In genomic region chr22:46631113-46631512, GRCh38 we compare ENCODE assay signal across 22 cellular contexts.
"Had no signal": no experiment of that assay in that cellular context is flagged by ENCODE, and none has a peak within 500 bp of the region (broad histone marks: within the 10 kb centered on the region; RNA-seq: fewer than 3 reads in every experiment).

No MANE protein-coding gene starts in this region.

- H3K27ac Mint-ChIP-seq: memory B cell; natural killer cell treated with Interleukin-12 subunit alpha and Interleukin-12 subunit beta and Interleukin-15 and Interleukin-18, amount 100 ng/mL, for 72 hours; stimulated activated effector memory CD8-positive, alpha-beta T cell treated with anti-CD3 and anti-CD28 coated beads, Interleukin-12 subunit alpha, Interleukin-12 subunit beta, amount 100 ng/mL, for 72 hours; stimulated activated naive CD8-positive, alpha-beta T cell treated with anti-CD3 and anti-CD28 coated beads, Interleukin-15, Interleukin-2, amounts not matched to agents 100 ng/mL and 50 ng/mL, for 24 hours had no signal

- H3K36me3 Mint-ChIP-seq: natural killer cell treated with Interleukin-12 subunit alpha and Interleukin-12 subunit beta and Interleukin-15 and Interleukin-18, amount 100 ng/mL, for 72 hours; stimulated activated effector memory CD8-positive, alpha-beta T cell treated with anti-CD3 and anti-CD28 coated beads, Interleukin-12 subunit alpha, Interleukin-12 subunit beta, amount 100 ng/mL, for 72 hours had no signal

- H3K27me3 Mint-ChIP-seq: memory B cell; natural killer cell treated with Interleukin-12 subunit alpha and Interleukin-12 subunit beta and Interleukin-15 and Interleukin-18, amount 100 ng/mL, for 72 hours; stimulated activated naive CD8-positive, alpha-beta T cell treated with anti-CD3 and anti-CD28 coated beads, Interleukin-15, Interleukin-2, amounts not matched to agents 100 ng/mL and 50 ng/mL, for 24 hours had no signal

- H3K4me3 Mint-ChIP-seq: memory B cell; natural killer cell treated with Interleukin-12 subunit alpha and Interleukin-12 subunit beta and Interleukin-15 and Interleukin-18, amount 100 ng/mL, for 72 hours; stimulated activated effector memory CD8-positive, alpha-beta T cell treated with anti-CD3 and anti-CD28 coated beads, Interleukin-12 subunit alpha, Interleukin-12 subunit beta, amount 100 ng/mL, for 72 hours; stimulated activated naive CD8-positive, alpha-beta T cell treated with anti-CD3 and anti-CD28 coated beads, Interleukin-15, Interleukin-2, amounts not matched to agents 100 ng/mL and 50 ng/mL, for 24 hours had no signal

- H2AFZ ChIP-seq: parathyroid adenoma had no signal

- ATAC-seq: esophagus mucosa; left lung; lower lobe of right lung; natural killer cell treated with Interleukin-12 subunit alpha and Interleukin-12 subunit beta and Interleukin-15 and Interleukin-18, amount 100 ng/mL, for 72 hours; psoas muscle; right lobe of liver; stimulated activated effector memory CD8-positive, alpha-beta T cell treated with anti-CD3 and anti-CD28 coated beads, Interleukin-12 subunit alpha, Interleukin-12 subunit beta, amount 100 ng/mL, for 72 hours; upper lobe of right lung had no signal

- H3K9me3 Mint-ChIP-seq: memory B cell; natural killer cell treated with Interleukin-12 subunit alpha and Interleukin-12 subunit beta and Interleukin-15 and Interleukin-18, amount 100 ng/mL, for 72 hours; stimulated activated effector memory CD8-positive, alpha-beta T cell treated with anti-CD3 and anti-CD28 coated beads, Interleukin-12 subunit alpha, Interleukin-12 subunit beta, amount 100 ng/mL, for 72 hours; stimulated activated naive CD8-positive, alpha-beta T cell treated with anti-CD3 and anti-CD28 coated beads, Interleukin-15, Interleukin-2, amounts not matched to agents 100 ng/mL and 50 ng/mL, for 24 hours had no signal

- H3K27ac ChIP-seq: left lung, lower lobe of right lung, parathyroid adenoma, psoas muscle, right lobe of liver, tibial artery, upper lobe of right lung, vagina had no signal

- DNase-seq: cortex of kidney; dorsolateral prefrontal cortex; effector CD8-positive, alpha-beta T cell; islet precursor cell; lower lobe of right lung; midbrain; retina; stimulated activated CD4-positive, alpha-beta T cell treated with anti-CD3 and anti-CD28 coated beads, Interleukin-4, amount 100 ng/mL, for 1 hour; stimulated activated CD8-positive, alpha-beta memory T cell treated with anti-CD3 and anti-CD28 coated beads, Interleukin-4, amount 100 ng/mL, for 48 hours; tibial artery; upper lobe of right lung had no signal

- H3K79me2 ChIP-seq: parathyroid adenoma had no signal

- H3K9me3 ChIP-seq: left lung, lower lobe of right lung, psoas muscle, right lobe of liver, tibial artery, upper lobe of right lung, vagina had no signal

- H3K4me1 ChIP-seq: parathyroid adenoma, right lobe of liver, upper lobe of right lung had no signal

- H3K27me3 ChIP-seq: dorsolateral prefrontal cortex, left lung, right lobe of liver, tibial artery, upper lobe of right lung, vagina had no signal

- FAIRE-seq: frontal cortex had no signal

- H3K9ac ChIP-seq: parathyroid adenoma had no signal

- H3K4me3 ChIP-seq: dorsolateral prefrontal cortex, left lung, lower lobe of right lung, psoas muscle, right lobe of liver, tibial artery, upper lobe of right lung, vagina had no signal
